In the genomic region with DNA sequence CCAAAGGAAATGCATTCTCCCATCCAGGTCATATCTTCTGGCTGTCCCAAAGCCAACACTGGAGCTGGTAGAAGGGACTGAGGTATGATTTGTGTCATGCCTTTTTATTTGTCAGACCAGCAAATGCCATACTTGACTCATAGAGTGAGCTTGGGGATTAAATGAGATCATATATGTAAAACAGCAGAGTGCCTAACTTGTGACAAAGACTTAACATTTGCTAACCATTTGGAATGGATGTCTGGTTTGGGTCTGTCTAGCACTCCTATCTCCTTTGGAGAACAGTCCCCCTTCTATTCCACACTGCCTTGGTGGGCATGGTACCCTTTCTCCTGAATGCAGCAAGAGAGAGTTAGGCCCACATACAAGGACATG, we compare ENCODE assay signal across 11 cellular contexts.
DNase-seq lines count a peak whose midpoint lies in the region; ATAC-seq, FAIRE-seq and TF ChIP-seq lines count a peak whose summit lies in the region.
"Had no signal": no experiment of that assay in that cellular context is flagged by ENCODE, and none has a peak within 500 bp of the region (broad histone marks: within the 10 kb centered on the region; RNA-seq: fewer than 3 reads in every experiment).

No MANE protein-coding gene starts in this region.

- no peak for TF ChIP-seq CTCF in HepG2 (CRISPR knock-in tag; IDR thresholded peaks at IDR 0.05)

- H3K9me3 ChIP-seq in HepG2 (ENCODE audit: low read length) = no peaks in the 10 kb centered on the region
- H3K9me3 ChIP-seq: body of pancreas had no signal

- no peak for TF ChIP-seq POLR2A in HepG2 (IDR thresholded peaks at IDR 0.05; ENCODE audit: insufficient read depth in 1 of 2, low read depth in 2 of 2, low read length in 2 of 2)

- no peaks in the 10 kb centered on the region for H3K9me3 Mint-ChIP-seq in activated naive CD4-positive, alpha-beta T cell treated with anti-CD3 and anti-CD28 coated beads, Interleukin-2, amount 10 ng/mL, durations not matched to agents 7 days and 5 days
- H3K9me3 Mint-ChIP-seq in activated naive CD4-positive, alpha-beta T cell treated with anti-CD3 and anti-CD28 coated beads, Interleukin-2, amount 50 U/mL, for 24 hours = no peaks in the 10 kb centered on the region
- H3K9me3 Mint-ChIP-seq in stimulated activated naive CD8-positive, alpha-beta T cell treated with anti-CD3 and anti-CD28 coated beads, Interleukin-15, amount 100 ng/mL, for 72 hours = no peaks in the 10 kb centered on the region

- no peak overlapping the region for H3K4me3 ChIP-seq in HepG2 (replicated peaks in 1 of 3; ENCODE audit: insufficient read depth in 1 of 3, low read depth in 2 of 3, low read length in 3 of 3)
- H3K4me3 ChIP-seq: body of pancreas had no signal

- no peak overlapping the region for H3K9ac ChIP-seq in HepG2 (ENCODE audit: insufficient read depth, low read depth, low read length)

- peaks cover 51% of the 10 kb centered on the region for H3K27me3 Mint-ChIP-seq in activated naive CD4-positive, alpha-beta T cell treated with anti-CD3 and anti-CD28 coated beads, Interleukin-2, amount 10 ng/mL, durations not matched to agents 7 days and 5 days
- H3K27me3 Mint-ChIP-seq in activated naive CD4-positive, alpha-beta T cell treated with anti-CD3 and anti-CD28 coated beads, Interleukin-2, amount 50 U/mL, for 24 hours = no peaks in the 10 kb centered on the region
- no peaks in the 10 kb centered on the region for H3K27me3 Mint-ChIP-seq in stimulated activated naive CD8-positive, alpha-beta T cell treated with anti-CD3 and anti-CD28 coated beads, Interleukin-15, amount 100 ng/mL, for 72 hours

- H3K4me1 ChIP-seq in HepG2 (ENCODE audit: insufficient read depth, low read length) = no peaks in the 10 kb centered on the region
- H3K4me1 ChIP-seq: body of pancreas had no signal

- peaks cover 2 to 46% of the 10 kb centered on the region in 2 experiments; a peak in 3 of 5 replicates for H3K27me3 ChIP-seq in HepG2 (ENCODE audit: control insufficient read depth in 1 of 2, insufficient read depth in 2 of 2, low read length in 2 of 2)
- H3K27me3 ChIP-seq: body of pancreas had no signal

- DNase-seq in activated naive CD4-positive, alpha-beta T cell treated with anti-CD3 and anti-CD28 coated beads, Interleukin-2, amount 10 ng/mL, durations not matched to agents 7 days and 5 days = no peak
- DNase-seq in activated naive CD4-positive, alpha-beta T cell (lab: John Stamatoyannopoulos, UW) = no peak
- peak; percentile 30 to 45 for DNase-seq in stimulated activated naive CD8-positive, alpha-beta T cell treated with anti-CD3 and anti-CD28 coated beads, Interleukin-15, amount 100 ng/mL, for 72 hours
- DNase-seq in HepG2 (ENCODE audit: low spot score) (no peak), COLO668 (lab: John Stamatoyannopoulos, UW; ENCODE audit: unreplicated experiment) (no peak), G401 (ENCODE audit: low spot score) (no peak)
- DNase-seq: body of pancreas, IMR-90, SHP77 had no signal

- H2AFZ ChIP-seq in HepG2 (ENCODE audit: low read length) = no peak overlapping the region

- no peaks in the 10 kb centered on the region for H3K36me3 ChIP-seq in HepG2 (replicated peaks in 1 of 2; ENCODE audit: control insufficient read depth in 1 of 2, insufficient read depth in 2 of 2, low read length in 2 of 2)

- no TSS peak for BruUV-seq in HepG2 (replicated peaks; lab: Mats Ljungman, UMichigan)

- no peak overlapping the region for H3K4me3 Mint-ChIP-seq in activated naive CD4-positive, alpha-beta T cell treated with anti-CD3 and anti-CD28 coated beads, Interleukin-2, amount 10 ng/mL, durations not matched to agents 7 days and 5 days
- H3K4me3 Mint-ChIP-seq in activated naive CD4-positive, alpha-beta T cell treated with anti-CD3 and anti-CD28 coated beads, Interleukin-2, amount 50 U/mL, for 24 hours = peak overlapping the region; percentile 80
- H3K4me3 Mint-ChIP-seq in stimulated activated naive CD8-positive, alpha-beta T cell treated with anti-CD3 and anti-CD28 coated beads, Interleukin-15, amount 100 ng/mL, for 72 hours = peak overlapping the region; percentile 84

- intact Hi-C loops in HepG2 (cut with micrococcal nuclease; ENCODE audit: unreplicated experiment) = no loop called here

- H3K27ac Mint-ChIP-seq in activated naive CD4-positive, alpha-beta T cell treated with anti-CD3 and anti-CD28 coated beads, Interleukin-2, amount 10 ng/mL, durations not matched to agents 7 days and 5 days = peak overlapping the region; percentile 92
- peak overlapping the region; percentile 99 for H3K27ac Mint-ChIP-seq in activated naive CD4-positive, alpha-beta T cell treated with anti-CD3 and anti-CD28 coated beads, Interleukin-2, amount 50 U/mL, for 24 hours
- H3K27ac Mint-ChIP-seq in stimulated activated naive CD8-positive, alpha-beta T cell treated with anti-CD3 and anti-CD28 coated beads, Interleukin-15, amount 100 ng/mL, for 72 hours = peak overlapping the region; percentile 89 to 100

- H3K79me2 ChIP-seq in HepG2 (ENCODE audit: insufficient read depth, low read length) = no peaks in the 10 kb centered on the region

- CTCF ChIA-PET in activated naive CD4-positive, alpha-beta T cell treated with anti-CD3 and anti-CD28 coated beads, Interleukin-2, amount 10 ng/mL, durations not matched to agents 7 days and 5 days (lab: Charles Lee) = interaction anchor here (1.4 to 7.4 kb wide), 4 partner anchors 8 to 289 kb away, joined by 4 to 180 read pairs (median 4); no protein-coding TSS in a partner anchor
- CTCF ChIA-PET in HepG2 (lab: Yijun Ruan, JAX; ENCODE audit: low intra/inter-chr PET ratio, low total read pairs) = no interaction called here

- ATAC-seq in HG03439 (IDR thresholded peaks at IDR 0.05; ENCODE audit: unreplicated experiment) (peak; percentile 12), HepG2 (no peak)
- peak; percentile 69 for ATAC-seq in stimulated activated naive CD8-positive, alpha-beta T cell treated with anti-CD3 and anti-CD28 coated beads, Interleukin-15, amount 100 ng/mL, for 72 hours
- ATAC-seq: body of pancreas had no signal

- H3K27ac ChIP-seq in HepG2 (ENCODE audit: extremely low read length, insufficient read depth, low read length) = no peak overlapping the region
- H3K27ac ChIP-seq: body of pancreas had no signal

- POLR2A ChIA-PET in HepG2 (lab: Yijun Ruan, JAX) = no interaction called here

- H4K20me1 ChIP-seq in HepG2 (ENCODE audit: insufficient read depth, low read length) = no peaks in the 10 kb centered on the region

- in situ Hi-C loops in HepG2 (cut with HindIII; ENCODE audit: extremely low pct_ligation_motif_present, low pct_unique_long_range_greater_than_20kb) (loop anchor here (5.0 kb wide), 1 partner anchor 278 kb away; no protein-coding TSS in a partner anchor), G401 (cut with HindIII; ENCODE audit: low sequenced_read_pairs) (no loop called here)

- peaks cover 59% of the 10 kb centered on the region for H3K4me1 Mint-ChIP-seq in activated naive CD4-positive, alpha-beta T cell treated with anti-CD3 and anti-CD28 coated beads, Interleukin-2, amount 10 ng/mL, durations not matched to agents 7 days and 5 days
- peaks cover 68% of the 10 kb centered on the region for H3K4me1 Mint-ChIP-seq in activated naive CD4-positive, alpha-beta T cell treated with anti-CD3 and anti-CD28 coated beads, Interleukin-2, amount 50 U/mL, for 24 hours
- peaks cover 71% of the 10 kb centered on the region for H3K4me1 Mint-ChIP-seq in stimulated activated naive CD8-positive, alpha-beta T cell treated with anti-CD3 and anti-CD28 coated beads, Interleukin-15, amount 100 ng/mL, for 72 hours

- TF ChIP-seq EP300 in HepG2 (IDR thresholded peaks at IDR 0.05; ENCODE audit: low read depth in 2 of 2, low read length in 2 of 2) (no peak), HepG2 (CRISPR knock-in tag; IDR thresholded peaks at IDR 0.05; ENCODE audit: borderline replicate concordance) (no peak)

- H3K36me3 Mint-ChIP-seq in activated naive CD4-positive, alpha-beta T cell treated with anti-CD3 and anti-CD28 coated beads, Interleukin-2, amount 10 ng/mL, durations not matched to agents 7 days and 5 days = no peaks in the 10 kb centered on the region
- no peaks in the 10 kb centered on the region for H3K36me3 Mint-ChIP-seq in activated naive CD4-positive, alpha-beta T cell treated with anti-CD3 and anti-CD28 coated beads, Interleukin-2, amount 50 U/mL, for 24 hours

- no peak for TF ChIP-seq RAD21 in HepG2 (CRISPR knock-in tag; IDR thresholded peaks at IDR 0.05)

- FAIRE-seq in HepG2 (lab: Jason Lieb, UNC) = no peak

- no peak overlapping the region for H3K4me2 ChIP-seq in HepG2 (ENCODE audit: low read depth, low read length)

TF ChIP-seq in HepG2, 621 proteins besides CTCF, POLR2A, EP300 and RAD21 (continues in another document):
- TF ChIP-seq MXD1 (CRISPR knock-in tag; IDR thresholded peaks at IDR 0.05) = no peak
- no peak for TF ChIP-seq ZBTB21 (CRISPR knock-in tag; IDR thresholded peaks at IDR 0.05)
- TF ChIP-seq ZBTB42 (CRISPR knock-in tag; IDR thresholded peaks at IDR 0.05) = no peak
- TF ChIP-seq, protein P1, sequence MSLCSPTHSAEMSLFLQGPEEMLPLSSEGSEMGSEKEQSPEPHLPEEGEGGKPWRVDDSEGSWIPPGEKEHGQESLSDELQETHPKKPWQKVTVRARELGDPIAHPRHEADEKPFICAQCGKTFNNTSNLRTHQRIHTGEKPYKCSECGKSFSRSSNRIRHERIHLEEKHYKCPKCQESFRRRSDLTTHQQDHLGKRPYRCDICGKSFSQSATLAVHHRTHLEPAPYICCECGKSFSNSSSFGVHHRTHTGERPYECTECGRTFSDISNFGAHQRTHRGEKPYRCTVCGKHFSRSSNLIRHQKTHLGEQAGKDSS (CRISPR knock-in tag; IDR thresholded peaks at IDR 0.05; ENCODE audit: borderline replicate concordance, low read depth) = no peak
- TF ChIP-seq, protein P2, sequence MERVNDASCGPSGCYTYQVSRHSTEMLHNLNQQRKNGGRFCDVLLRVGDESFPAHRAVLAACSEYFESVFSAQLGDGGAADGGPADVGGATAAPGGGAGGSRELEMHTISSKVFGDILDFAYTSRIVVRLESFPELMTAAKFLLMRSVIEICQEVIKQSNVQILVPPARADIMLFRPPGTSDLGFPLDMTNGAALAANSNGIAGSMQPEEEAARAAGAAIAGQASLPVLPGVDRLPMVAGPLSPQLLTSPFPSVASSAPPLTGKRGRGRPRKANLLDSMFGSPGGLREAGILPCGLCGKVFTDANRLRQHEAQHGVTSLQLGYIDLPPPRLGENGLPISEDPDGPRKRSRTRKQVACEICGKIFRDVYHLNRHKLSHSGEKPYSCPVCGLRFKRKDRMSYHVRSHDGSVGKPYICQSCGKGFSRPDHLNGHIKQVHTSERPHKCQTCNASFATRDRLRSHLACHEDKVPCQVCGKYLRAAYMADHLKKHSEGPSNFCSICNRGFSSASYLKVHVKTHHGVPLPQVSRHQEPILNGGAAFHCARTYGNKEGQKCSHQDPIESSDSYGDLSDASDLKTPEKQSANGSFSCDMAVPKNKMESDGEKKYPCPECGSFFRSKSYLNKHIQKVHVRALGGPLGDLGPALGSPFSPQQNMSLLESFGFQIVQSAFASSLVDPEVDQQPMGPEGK (CRISPR knock-in tag; IDR thresholded peaks at IDR 0.05) = no peak

Comparison
In these comparisons a context has a peak if more than half of its experiments do, and no peak if none do; other contexts are left out.
1. DNase-seq: peak in stimulated activated naive CD8-positive, alpha-beta T cell treated with anti-CD3 and anti-CD28 coated beads, Interleukin-15, amount 100 ng/mL, for 72 hours (2 of 2); none in activated naive CD4-positive, alpha-beta T cell treated with anti-CD3 and anti-CD28 coated beads, Interleukin-2, amount 10 ng/mL, durations not matched to agents 7 days and 5 days (single experiment), activated naive CD4-positive, alpha-beta T cell (0 of 4), HepG2 (single experiment), COLO668 (single experiment) and G401 (single experiment).
2. Peak in every context shown above with its lines, with median percentiles within 50 percentile points of each other: H3K27ac Mint-ChIP-seq.